Comparison of ENCODE assay signal across 1 cellular context in the genomic region with DNA sequence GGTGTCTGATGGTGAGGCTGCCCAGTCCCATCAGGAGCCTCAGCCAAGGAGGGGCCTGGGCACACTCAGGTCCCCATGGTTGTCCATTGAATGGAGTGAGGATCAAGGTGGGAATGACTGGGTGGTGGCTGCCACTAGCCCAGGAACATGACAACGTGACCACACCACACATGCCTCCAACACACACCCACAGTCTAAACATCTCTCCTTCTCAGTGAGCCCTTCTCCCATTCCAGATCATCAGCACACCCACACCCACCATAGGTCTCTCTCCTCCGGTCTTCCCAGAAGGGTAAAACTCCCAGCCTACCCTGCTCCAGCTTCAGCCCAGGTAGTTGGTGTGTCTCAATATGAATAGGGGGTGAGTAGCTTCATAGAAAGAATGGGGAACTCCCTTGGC.
TF ChIP-seq lines count a peak whose summit lies in the region.

No MANE protein-coding gene starts in this region.

TF ChIP-seq in HepG2, 621 proteins besides CTCF, POLR2A, EP300 and RAD21:
- TF ChIP-seq HOXD1 (CRISPR knock-in tag; IDR thresholded peaks at IDR 0.05) (no peak), ZNF292 (CRISPR knock-in tag; IDR thresholded peaks at IDR 0.05; ENCODE audit: borderline replicate concordance, low read depth) (no peak), ZNF432 (CRISPR knock-in tag; IDR thresholded peaks at IDR 0.05; ENCODE audit: borderline replicate concordance) (no peak), ZNF816 (CRISPR knock-in tag; IDR thresholded peaks at IDR 0.05; ENCODE audit: borderline replicate concordance) (no peak), SIX1 (CRISPR knock-in tag; IDR thresholded peaks at IDR 0.05; ENCODE audit: borderline replicate concordance) (no peak), ZNF891 (CRISPR knock-in tag; IDR thresholded peaks at IDR 0.05) (no peak), ZFP41 (CRISPR knock-in tag; IDR thresholded peaks at IDR 0.05; ENCODE audit: borderline replicate concordance) (no peak), NFYC (CRISPR knock-in tag; IDR thresholded peaks at IDR 0.05) (no peak), ZNF34 (CRISPR knock-in tag; IDR thresholded peaks at IDR 0.05; ENCODE audit: borderline replicate concordance) (no peak), ETV6 (CRISPR knock-in tag; conservative IDR thresholded peaks at IDR 0.05) (no peak)
- TF ChIP-seq, protein P1, sequence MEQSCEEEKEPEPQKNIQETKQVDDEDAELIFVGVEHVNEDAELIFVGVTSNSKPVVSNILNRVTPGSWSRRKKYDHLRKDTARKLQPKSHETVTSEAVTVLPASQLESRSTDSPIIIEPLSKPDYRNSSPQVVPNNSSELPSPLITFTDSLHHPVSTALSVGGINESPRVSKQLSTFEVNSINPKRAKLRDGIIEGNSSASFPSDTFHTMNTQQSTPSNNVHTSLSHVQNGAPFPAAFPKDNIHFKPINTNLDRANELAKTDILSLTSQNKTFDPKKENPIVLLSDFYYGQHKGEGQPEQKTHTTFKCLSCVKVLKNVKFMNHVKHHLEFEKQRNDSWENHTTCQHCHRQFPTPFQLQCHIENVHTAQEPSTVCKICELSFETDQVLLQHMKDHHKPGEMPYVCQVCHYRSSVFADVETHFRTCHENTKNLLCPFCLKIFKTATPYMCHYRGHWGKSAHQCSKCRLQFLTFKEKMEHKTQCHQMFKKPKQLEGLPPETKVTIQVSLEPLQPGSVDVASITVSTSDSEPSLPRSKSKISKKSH (CRISPR knock-in tag; IDR thresholded peaks at IDR 0.05; ENCODE audit: borderline replicate concordance): no peak
TF ChIP-seq in HepG2: peak in this region for 0.
